In the genomic region with DNA sequence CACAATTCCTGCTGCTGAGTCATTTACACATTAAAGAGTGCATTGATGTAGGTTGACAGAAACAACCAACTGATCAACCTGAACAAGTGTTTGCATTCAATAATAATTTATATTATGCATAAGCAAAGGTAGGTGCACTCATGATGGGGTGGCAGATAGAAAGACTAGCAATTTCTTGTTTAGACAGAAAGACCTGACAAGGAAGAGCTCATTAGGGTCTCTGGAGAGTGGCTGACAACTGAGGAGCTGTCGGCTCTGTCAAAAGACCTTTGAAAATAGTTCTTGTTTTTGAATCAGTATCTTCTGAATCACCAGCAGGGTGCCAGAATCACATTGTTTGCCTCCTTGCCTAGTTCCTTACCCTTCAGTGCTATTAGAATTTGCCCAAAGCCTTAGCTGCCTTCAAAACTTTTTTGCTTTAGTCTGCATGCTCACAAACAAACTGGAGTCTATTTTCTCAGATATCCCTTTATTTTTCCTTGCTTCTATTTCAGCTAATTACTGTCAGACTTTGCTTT, we compare ENCODE assay signal across 33 cellular contexts.
DNase-seq lines count a peak whose midpoint lies in the region; ATAC-seq and TF ChIP-seq lines count a peak whose summit lies in the region.
"Had no signal": no experiment of that assay in that cellular context is flagged by ENCODE, and none has a peak within 500 bp of the region (broad histone marks: within the 10 kb centered on the region; RNA-seq: fewer than 3 reads in every experiment).

No MANE protein-coding gene starts in this region.

- H3K9me2 ChIP-seq in GM23338 (ENCODE audit: insufficient read depth) = no peaks in the 10 kb centered on the region

- H3K9me3 Mint-ChIP-seq in GM23338 = no peaks in the 10 kb centered on the region
- no peaks in the 10 kb centered on the region for H3K9me3 Mint-ChIP-seq in endodermal cell
- H3K9me3 Mint-ChIP-seq: stimulated activated memory B cell treated with anti-CD40 and anti-IgM and Interleukin-4, amounts not matched to agents 10 μg/mL and 1 μg/mL and 100 μg/mL, for 72 hours had no signal

- no peaks in the 10 kb centered on the region for H4K20me1 ChIP-seq in GM23338 (replicated peaks; ENCODE audit: insufficient read depth)
- H4K20me1 ChIP-seq: BLaER1 had no signal

- no peak for TF ChIP-seq POLR2A in right lobe of liver (IDR thresholded peaks at IDR 0.05)

- H3K9me3 ChIP-seq in endodermal cell (ENCODE audit: control insufficient read depth, low read length) = no peaks in the 10 kb centered on the region
- no peaks in the 10 kb centered on the region for H3K9me3 ChIP-seq in parathyroid adenoma (ENCODE audit: control insufficient read depth, low read length)
- H3K9me3 ChIP-seq in right lobe of liver = no peaks in the 10 kb centered on the region
- H3K9me3 ChIP-seq: BLaER1, colonic mucosa, left ventricle myocardium inferior, Peyer's patch, suprapubic skin, upper lobe of left lung had no signal

- H3K27ac Mint-ChIP-seq in GM23338 = no peak overlapping the region
- no peak overlapping the region for H3K27ac Mint-ChIP-seq in endodermal cell
- H3K27ac Mint-ChIP-seq: activated CD4-positive, alpha-beta T cell treated with anti-CD3 and anti-CD28 coated beads for 36 hours; activated naive CD8-positive, alpha-beta T cell; progenitor cell of endocrine pancreas; stimulated activated memory B cell treated with anti-CD40 and anti-IgM and Interleukin-4, amounts not matched to agents 10 μg/mL and 1 μg/mL and 100 μg/mL, for 72 hours had no signal

- H3K9ac ChIP-seq in endodermal cell (ENCODE audit: extremely low read depth, low read length, poor library complexity, severe bottlenecking) (no peak overlapping the region), parathyroid adenoma (no peak overlapping the region)
- H3K9ac ChIP-seq: BLaER1 had no signal

- H3K27me3 Mint-ChIP-seq in GM23338 (ENCODE audit: insufficient read depth, low read depth, poor library complexity) (no peaks in the 10 kb centered on the region), endodermal cell (ENCODE audit: insufficient read depth) (no peaks in the 10 kb centered on the region)
- H3K27me3 Mint-ChIP-seq: activated CD4-positive, alpha-beta T cell treated with anti-CD3 and anti-CD28 coated beads for 36 hours; activated naive CD8-positive, alpha-beta T cell; progenitor cell of endocrine pancreas; stimulated activated memory B cell treated with anti-CD40 and anti-IgM and Interleukin-4, amounts not matched to agents 10 μg/mL and 1 μg/mL and 100 μg/mL, for 72 hours had no signal

- no peak overlapping the region for H3K4me3 Mint-ChIP-seq in GM23338
- no peak overlapping the region for H3K4me3 Mint-ChIP-seq in endodermal cell
- H3K4me3 Mint-ChIP-seq: activated CD4-positive, alpha-beta T cell treated with anti-CD3 and anti-CD28 coated beads for 36 hours; activated naive CD8-positive, alpha-beta T cell; stimulated activated memory B cell treated with anti-CD40 and anti-IgM and Interleukin-4, amounts not matched to agents 10 μg/mL and 1 μg/mL and 100 μg/mL, for 72 hours had no signal

- H3K79me2 ChIP-seq in GM23338 (replicated peaks; ENCODE audit: insufficient read depth) = no peaks in the 10 kb centered on the region
- no peaks in the 10 kb centered on the region for H3K79me2 ChIP-seq in parathyroid adenoma

- H3K27me3 ChIP-seq in GM23338 (ENCODE audit: insufficient read depth) (no peaks in the 10 kb centered on the region), endodermal cell (ENCODE audit: control insufficient read depth, insufficient read depth, low read length, poor library complexity, severe bottlenecking) (no peaks in the 10 kb centered on the region), parathyroid adenoma (ENCODE audit: control insufficient read depth, insufficient read depth, low read length) (no peaks in the 10 kb centered on the region), right lobe of liver (no peaks in the 10 kb centered on the region)
- H3K27me3 ChIP-seq: BLaER1, colonic mucosa, Peyer's patch, suprapubic skin, upper lobe of left lung had no signal

- H2AFZ ChIP-seq in GM23338 (no peak overlapping the region), parathyroid adenoma (peak overlapping the region; percentile 63)

- H3K27ac ChIP-seq in GM23338 (ENCODE audit: low read depth) (no peak overlapping the region), endodermal cell (ENCODE audit: low read depth, low read length) (no peak overlapping the region), parathyroid adenoma (peak overlapping the region; percentile 77), right lobe of liver (no peak overlapping the region)
- H3K27ac ChIP-seq: BLaER1, colonic mucosa, left ventricle myocardium inferior, Peyer's patch, suprapubic skin, upper lobe of left lung, VCaP had no signal

- TF ChIP-seq CTCF in GM23338 (conservative IDR thresholded peaks at IDR 0.05; ENCODE audit: low read depth in 2 of 2) = no peak
- no peak for TF ChIP-seq CTCF in endodermal cell (conservative IDR thresholded peaks at IDR 0.05)
- no peak for TF ChIP-seq CTCF in parathyroid adenoma (IDR thresholded peaks at IDR 0.05)
- TF ChIP-seq CTCF in right lobe of liver (IDR thresholded peaks at IDR 0.05) = no peak

- H3F3A ChIP-seq in GM23338 (replicated peaks; ENCODE audit: low read depth) = no peaks in the 10 kb centered on the region

- peak; percentile 39; the same call in 2 of the 3 replicates for ATAC-seq in GM23338
- ATAC-seq in right lobe of liver = no peak
- ATAC-seq in HG02610 (IDR thresholded peaks at IDR 0.05; ENCODE audit: unreplicated experiment) = no peak
- ATAC-seq: activated CD4-positive, alpha-beta T cell treated with anti-CD3 and anti-CD28 coated beads for 36 hours; stimulated activated memory B cell treated with anti-CD40 and anti-IgM and Interleukin-4, amounts not matched to agents 10 μg/mL and 1 μg/mL and 100 μg/mL, for 72 hours had no signal

- H3K36me3 ChIP-seq in GM23338 (ENCODE audit: insufficient read depth) (no peaks in the 10 kb centered on the region), endodermal cell (ENCODE audit: control insufficient read depth, insufficient read depth, low read length) (no peaks in the 10 kb centered on the region), parathyroid adenoma (ENCODE audit: control insufficient read depth, insufficient read depth, low read length) (no peaks in the 10 kb centered on the region), right lobe of liver (no peaks in the 10 kb centered on the region)
- H3K36me3 ChIP-seq: BLaER1, colonic mucosa, left ventricle myocardium inferior, Peyer's patch, suprapubic skin, upper lobe of left lung had no signal

- H3K36me3 Mint-ChIP-seq in GM23338 (ENCODE audit: low read depth) = no peaks in the 10 kb centered on the region
- no peaks in the 10 kb centered on the region for H3K36me3 Mint-ChIP-seq in endodermal cell (ENCODE audit: low read depth)
- H3K36me3 Mint-ChIP-seq: stimulated activated memory B cell treated with anti-CD40 and anti-IgM and Interleukin-4, amounts not matched to agents 10 μg/mL and 1 μg/mL and 100 μg/mL, for 72 hours had no signal

- 52% methylated on average over 1 of the region's 1 CpG; no CpG with 5 or more reads in 1 of the 2 experiments for WGBS in endodermal cell (ENCODE audit: insufficient coverage in 1 of 2, insufficient read length in 1 of 2), 2 experiments
- no CpG with 5 or more reads among the region's 1 CpG for WGBS in right lobe of liver (ENCODE audit: insufficient coverage, low coverage, low lambda C conversion rate, missing lambda C conversion rate)

- H3K4me3 ChIP-seq in GM23338 = no peak overlapping the region
- peak overlapping the region; percentile 63 for H3K4me3 ChIP-seq in endodermal cell (ENCODE audit: low read length)
- H3K4me3 ChIP-seq in parathyroid adenoma (ENCODE audit: low read depth, low read length) = no peak overlapping the region
- no peak overlapping the region for H3K4me3 ChIP-seq in right lobe of liver
- H3K4me3 ChIP-seq: BLaER1, colonic mucosa, left ventricle myocardium inferior, Peyer's patch, suprapubic skin, upper lobe of left lung had no signal

- peak; percentile 3 for DNase-seq in GM23338 (ENCODE audit: low spot score)
- DNase-seq in NCI-H748 (lab: John Stamatoyannopoulos, UW; ENCODE audit: unreplicated experiment) = peak; percentile 46
- no peak for DNase-seq in endodermal cell
- DNase-seq in right lobe of liver = no peak
- DNase-seq in activated T-cell treated with anti-CD3 and anti-CD28 coated beads for 4 hours = no peak
- DNase-seq: activated CD4-positive, alpha-beta T cell treated with anti-CD3 and anti-CD28 coated beads for 36 hours; activated CD8-positive, alpha-beta memory T cell treated with anti-CD3 and anti-CD28 coated beads for 24 hours; activated effector memory CD4-positive, alpha-beta T cell treated with Interleukin-2 at 50 U/mL for 16 hours; anterior cingulate cortex; colonic mucosa; DMS153; effector CD8-positive, alpha-beta T cell; erythroblast; glutamatergic neuron; KG1; left ventricle myocardium inferior; mesenchymal stem cell; NCI-H2081 treated with DMSO at 0.1 percent for 48 hours; NCI-H2227 treated with DMSO at 0.1 percent for 48 hours; NCI-H526 treated with DMSO at 0.1 percent for 48 hours; Peyer's patch; SIG-M5; SW 1271; T-helper 9 cell; upper lobe of left lung had no signal

- H3K4me2 ChIP-seq in GM23338 (no peak overlapping the region; the same call in 1 of the 2 replicates), parathyroid adenoma (ENCODE audit: low read length) (no peak overlapping the region)
- H3K4me2 ChIP-seq: BLaER1 had no signal

- H3K4me1 ChIP-seq in GM23338 (ENCODE audit: insufficient read depth) (peaks cover 7% of the 10 kb centered on the region; the same call in 1 of the 2 replicates), endodermal cell (ENCODE audit: control insufficient read depth, insufficient read depth, low read length) (peaks cover 8% of the 10 kb centered on the region), parathyroid adenoma (peaks cover 36% of the 10 kb centered on the region), right lobe of liver (no peaks in the 10 kb centered on the region)
- H3K4me1 ChIP-seq: BLaER1, colonic mucosa, left ventricle myocardium inferior, Peyer's patch, upper lobe of left lung had no signal

- intact Hi-C loops in right lobe of liver (cut with DNase I) = no loop called here

- H3K4me1 Mint-ChIP-seq in GM23338 = peaks cover 19% of the 10 kb centered on the region
- H3K4me1 Mint-ChIP-seq in endodermal cell = peaks cover 19% of the 10 kb centered on the region

TF ChIP-seq in GM23338, 12 proteins besides CTCF, POLR2A, EP300 and RAD21 (continues in another document):
- TF ChIP-seq JUNB (IDR thresholded peaks at IDR 0.05; ENCODE audit: unreplicated experiment) (no peak), ZNF331 (CRISPR knock-in tag; IDR thresholded peaks at IDR 0.05; ENCODE audit: low read depth) (no peak), STAT1 (IDR thresholded peaks at IDR 0.05; ENCODE audit: unreplicated experiment) (no peak), EZH2phosphoT487 (IDR thresholded peaks at IDR 0.05; ENCODE audit: unreplicated experiment) (no peak), CREB1 (CRISPR knock-in tag; IDR thresholded peaks at IDR 0.05; ENCODE audit: low read depth) (no peak)

Comparison
In these comparisons a context has a peak if more than half of its experiments do, and no peak if none do; other contexts are left out.
1. DNase-seq: peak in GM23338 (single experiment) and NCI-H748 (single experiment); none in endodermal cell (single experiment), right lobe of liver (0 of 3) and activated T-cell treated with anti-CD3 and anti-CD28 coated beads for 4 hours (single experiment).